15 cellular contexts compared by ENCODE assay signal in genomic region chr16:57797216-57797525, GRCh38. TPM values are rescaled to one million over a fixed set of nuclear protein-coding genes. Genes with fewer than 3 reads are reported as not detected.
A peak's percentile ranks its signal among the peaks of the same experiment; 100 is the strongest.
DNase-seq lines count a peak whose midpoint lies in the region; FAIRE-seq and TF ChIP-seq lines count a peak whose summit lies in the region.
"Had no signal": no experiment of that assay in that cellular context is flagged by ENCODE, and none has a peak within 500 bp of the region (broad histone marks: within the 10 kb centered on the region; RNA-seq: fewer than 3 reads in every experiment).

No MANE protein-coding gene starts in this region.

- 79% methylated on average over 13 of the region's 13 CpGs; no CpG with 5 or more reads in 1 of the 2 experiments for WGBS in H1 (ENCODE audit: extremely low coverage in 1 of 2, insufficient coverage in 1 of 2, insufficient read length in 1 of 2, insufficient replicate concordance in 2 of 2, low coverage in 1 of 2, low lambda C conversion rate in 2 of 2, missing lambda C conversion rate in 1 of 2), 2 experiments
- 19% methylated on average over 13 of the region's 13 CpGs for whole genome bisulfite sequencing in liver

- no peak overlapping the region for H4K8ac ChIP-seq in H1 (ENCODE audit: extremely low read depth, insufficient read depth, low read length)

- no peaks in the 10 kb centered on the region; the same call in 1 of the 2 replicates for H3K79me1 ChIP-seq in H1 (ENCODE audit: low read depth, low read length)

- no peak overlapping the region for H2BK15ac ChIP-seq in H1 (ENCODE audit: low read length)

- TF ChIP-seq CTCF in LNCaP clone FGC (IDR thresholded peaks at IDR 0.05; ENCODE audit: control insufficient read depth, extremely low read depth, insufficient read depth) (no peak), H1 (IDR thresholded peaks at IDR 0.05; ENCODE audit: control extremely low read depth in 1 of 3, insufficient read depth in 1 of 3, low read depth in 1 of 3, low read length in 3 of 3) (no peak), liver (IDR thresholded peaks at IDR 0.05; ENCODE audit: low read depth, low read length, missing input control) (no peak), BE2C (IDR thresholded peaks at IDR 0.05; ENCODE audit: low read depth, low read length) (no peak)

- peaks cover 0 to 1% of the 10 kb centered on the region in 2 experiments for H4K20me1 ChIP-seq in H1 (replicated peaks in 1 of 2; ENCODE audit: control insufficient read depth in 1 of 2, insufficient read depth in 2 of 2, low read length in 2 of 2)

- peaks cover 0 to 32% (median 24%) of the 10 kb centered on the region in 4 experiments; a peak in 6 of 7 replicates for H3K27me3 ChIP-seq in H1 (replicated peaks in 1 of 4; ENCODE audit: control insufficient read depth in 3 of 4, extremely low read depth in 1 of 4, insufficient read depth in 3 of 4, low read length in 3 of 4)
- H3K27me3 ChIP-seq in liver (ENCODE audit: control insufficient read depth in 4 of 4, insufficient read depth in 4 of 4, low read length in 3 of 4): no peaks in the 10 kb centered on the region
- H3K27me3 ChIP-seq in subcutaneous abdominal adipose tissue (ENCODE audit: control insufficient read depth in 5 of 5, insufficient read depth in 4 of 5, low read length in 5 of 5): no peaks in the 10 kb centered on the region
- no peaks in the 10 kb centered on the region for H3K27me3 ChIP-seq in BE2C

- no peak overlapping the region for H3K56ac ChIP-seq in H1 (replicated peaks; ENCODE audit: insufficient read length, low read depth, low read length)

- no peak overlapping the region; the same call in none of the 2 replicates for H3K18ac ChIP-seq in H1 (ENCODE audit: extremely low read depth, low read length)

- FAIRE-seq in H1 (lab: Jason Lieb, UNC): no peak

- no peak overlapping the region for H3K4ac ChIP-seq in H1 (replicated peaks; ENCODE audit: insufficient read length, low read depth, low read length)

- H3K9me3 ChIP-seq in H1 (ENCODE audit: insufficient read depth in 2 of 2, low read depth in 1 of 2, low read length in 1 of 2): no peaks in the 10 kb centered on the region
- H3K9me3 ChIP-seq in liver (ENCODE audit: control insufficient read depth in 4 of 4, low read length in 3 of 4): no peaks in the 10 kb centered on the region
- H3K9me3 ChIP-seq in subcutaneous abdominal adipose tissue (ENCODE audit: control insufficient read depth in 5 of 5, low read length in 5 of 5): no peaks in the 10 kb centered on the region
- H3K9me3 ChIP-seq in BE2C: no peaks in the 10 kb centered on the region

- H3K14ac ChIP-seq in H1 (ENCODE audit: insufficient read length): no peak overlapping the region

- peaks cover 0 to 40% (median 24%) of the 10 kb centered on the region in 4 experiments; a peak in 6 of 7 replicates for H3K4me1 ChIP-seq in H1 (replicated peaks in 1 of 4; ENCODE audit: control insufficient read depth in 3 of 4, insufficient read depth in 4 of 4, low read length in 3 of 4)
- peaks cover 25 to 67% (median 58%) of the 10 kb centered on the region in 4 donors for H3K4me1 ChIP-seq in liver (ENCODE audit: control insufficient read depth in 4 of 4, insufficient read depth in 4 of 4, low read length in 3 of 4)
- peaks cover 20 to 70% (median 63%) of the 10 kb centered on the region in 5 donors for H3K4me1 ChIP-seq in subcutaneous abdominal adipose tissue (ENCODE audit: control insufficient read depth in 5 of 5, insufficient read depth in 5 of 5, low read length in 5 of 5)
- H3K4me1 ChIP-seq in BE2C: 0 out of 2 replicates have a peak, but pooled peaks cover 4% of the 10 kb centered on the region

- POLR2A ChIA-PET in H1 (lab: Charles Lee; ENCODE audit: partially characterized antibody): interaction anchor here (0.8 to 1.5 kb wide), 3 partner anchors 36 to 332 kb away, joined by 3 read pairs; partner anchors contain the start of gene CFAP20

- CTCF ChIA-PET in H1 (lab: Charles Lee; ENCODE audit: partially characterized antibody): interaction anchor here (0.7 to 15.2 kb wide), 11 partner anchors 19 to 103 kb away, joined by 3 to 279 read pairs (median 5); no protein-coding TSS in a partner anchor

- no peak overlapping the region for H2BK120ac ChIP-seq in H1 (replicated peaks; ENCODE audit: low read depth, low read length)

- peaks cover 7% of the 10 kb centered on the region; the same call in 1 of the 2 replicates for H3K23me2 ChIP-seq in H1 (ENCODE audit: low read depth, low read length)

- H4K5ac ChIP-seq in H1 (ENCODE audit: insufficient read length, low read depth, low read length): no peak overlapping the region

- no peak overlapping the region for H2AFZ ChIP-seq in H1 (ENCODE audit: low read length)

- no peak for DNase-seq in LNCaP clone FGC (ENCODE audit: low read depth)
- no peak for DNase-seq in H1 (ENCODE audit: low read depth in 1 of 2, low spot score in 2 of 2)
- DNase-seq in NCI-H187 (lab: John Stamatoyannopoulos, UW): no peak
- no peak for DNase-seq in retina
- DNase-seq in BE2C: no peak
- no peak for DNase-seq in nucleus accumbens (lab: John Stamatoyannopoulos, UW)
- DNase-seq: activated naive CD8-positive, alpha-beta T cell treated with anti-CD3 and anti-CD28 coated beads for 36 hours; CD8-positive, alpha-beta T cell; GDM1; NCI-H1105; NCI-H446 treated with DMSO at 0.1 percent for 48 hours; stimulated activated CD4-positive, alpha-beta T cell treated with anti-CD3 and anti-CD28 coated beads, Interleukin-4, amount 100 ng/mL, for 24 hours had no signal

- no peak overlapping the region for H2BK12ac ChIP-seq in H1 (ENCODE audit: low read depth, low read length)

- no peak overlapping the region for H4K91ac ChIP-seq in H1 (replicated peaks; ENCODE audit: insufficient read length, low read length)

- peak overlapping the region; percentile 60; the same call in 1 of the 2 replicates for H2BK5ac ChIP-seq in H1 (ENCODE audit: low read depth, low read length)

- H3K23ac ChIP-seq in H1 (ENCODE audit: insufficient read length): no peak overlapping the region

- H3K36me3 ChIP-seq in H1 (ENCODE audit: control insufficient read depth in 2 of 4, insufficient read depth in 4 of 4, low read length in 3 of 4) (no peaks in the 10 kb centered on the region), liver (ENCODE audit: control insufficient read depth in 4 of 4, insufficient read depth in 3 of 4, low read depth in 1 of 4, low read length in 3 of 4) (peaks cover under 1 to 11% (median 8%) of the 10 kb centered on the region in 4 donors), subcutaneous abdominal adipose tissue (ENCODE audit: control insufficient read depth in 5 of 5, insufficient read depth in 5 of 5, low read length in 5 of 5) (peaks cover 0 to 25% (median 15%) of the 10 kb centered on the region in 5 donors), BE2C (no peaks in the 10 kb centered on the region)

- H3K27ac ChIP-seq in H1 (ENCODE audit: low read depth, low read length) (no peak overlapping the region), liver (ENCODE audit: low read depth in 1 of 2, low read length in 2 of 2) (peak overlapping the region; percentile 93 to 96), subcutaneous abdominal adipose tissue (ENCODE audit: low read depth, low read length) (peak overlapping the region; percentile 77)

- no peak for TF ChIP-seq EP300 in H1 (IDR thresholded peaks at IDR 0.05; ENCODE audit: borderline replicate concordance in 1 of 2, low read depth in 2 of 2, low read length in 2 of 2)

- H3K4me2 ChIP-seq in H1 (ENCODE audit: insufficient read depth in 1 of 2, low read depth in 2 of 2, low read length in 2 of 2): peak overlapping the region; percentile 70 to 91; a peak in 3 of 4 replicates

- H3K4me3 ChIP-seq in LNCaP clone FGC (ENCODE audit: low read depth, low read length): peak overlapping the region; percentile 42
- H3K4me3 ChIP-seq in H1 (ENCODE audit: extremely low read depth in 1 of 4, insufficient read depth in 2 of 4, low read depth in 3 of 4, low read length in 4 of 4): peak overlapping the region in 2 of 4 experiments; percentile 30 to 54; a peak in 3 of 8 replicates
- peak overlapping the region; percentile 27 to 59 (median 52) for H3K4me3 ChIP-seq in liver (ENCODE audit: low read depth in 1 of 3, low read length in 3 of 3)
- no peak overlapping the region for H3K4me3 ChIP-seq in subcutaneous abdominal adipose tissue (ENCODE audit: low read depth in 1 of 5, low read length in 5 of 5)
- H3K4me3 ChIP-seq in BE2C (ENCODE audit: low read depth, low read length): no peak overlapping the region

- H3K9ac ChIP-seq in H1 (replicated peaks in 1 of 4; ENCODE audit: extremely low read depth in 1 of 4, low read depth in 3 of 4, low read length in 3 of 4): no peak overlapping the region
- peak overlapping the region; percentile 21 to 53 for H3K9ac ChIP-seq in liver (ENCODE audit: low read depth in 1 of 2, low read length in 2 of 2)
- H3K9ac ChIP-seq in subcutaneous abdominal adipose tissue (ENCODE audit: low read length in 5 of 5): peak overlapping the region in 3 of 5 donors; percentile 30 to 63 (median 41)

- TF ChIP-seq RAD21 in H1 (IDR thresholded peaks at IDR 0.05 in 1 of 2, conservative IDR thresholded peaks at IDR 0.05 in 1 of 2; ENCODE audit: low read depth in 2 of 2, low read length in 2 of 2) (no peak), liver (IDR thresholded peaks at IDR 0.05) (no peak)

- TF ChIP-seq POLR2A in H1 (IDR thresholded peaks at IDR 0.05; ENCODE audit: control extremely low read depth in 1 of 2, low read depth in 2 of 2, low read length in 2 of 2): no peak

- no peak overlapping the region for H2AK5ac ChIP-seq in H1 (ENCODE audit: low read depth, low read length)

- H3K79me2 ChIP-seq in H1 (ENCODE audit: control insufficient read depth in 1 of 2, insufficient read depth in 2 of 2, low read length in 2 of 2): no peaks in the 10 kb centered on the region

- peak overlapping the region; percentile 80; the same call in 1 of the 2 replicates for H2BK20ac ChIP-seq in H1 (ENCODE audit: low read length)

TF ChIP-seq in H1, 55 proteins besides CTCF, POLR2A, EP300 and RAD21:
- TF ChIP-seq KDM4A (IDR thresholded peaks at IDR 0.05; ENCODE audit: low read depth, low read length, severe bottlenecking) (peak; percentile 9), PHF8 (conservative IDR thresholded peaks at IDR 0.05; ENCODE audit: low read depth, low read length) (no peak)

RNA-seq across cellular contexts. Expression of gene KIFC3, which starts 5.1 kb away (rescaled TPM):
- total RNA-seq in H1 (2021; fragmentation: NEBNext Ultra II Directional; extraction: Animal tissue kit (Norgen Biotek cat#: 25700)): 5.3 and 7.1 TPM in 2 replicates
- 2.1 and 3.8 TPM in 2 replicates for polyA plus RNA-seq in H1 (2011; rRNA removed)
- polyA plus RNA-seq in H1 (2011; cell fraction: cytosol; rRNA removed): 4.4 TPM
- 11.5 TPM for polyA plus RNA-seq in H1 (2011; cell fraction: nucleus; rRNA removed)
- polyA plus RNA-seq in H1 (2012, experiment 1 of 2): 2.1 to 3.7 TPM (median 2.8 TPM) in 4 replicates
- 1.6 TPM for polyA plus RNA-seq in H1 (2012, experiment 2 of 2)
- 4.3 TPM for polyA plus RNA-seq in H1 (2013, experiment 1 of 2)
- 4.4 TPM for polyA plus RNA-seq in H1 (2013, experiment 2 of 2)
- polyA minus RNA-seq in H1 (2011; rRNA and poly(A)+ RNA removed): 3.3 and 3.9 TPM in 2 replicates
- polyA minus RNA-seq in H1 (2011; cell fraction: cytosol; rRNA and poly(A)+ RNA removed): 4.9 TPM
- polyA minus RNA-seq in H1 (2011; cell fraction: nucleus; rRNA and poly(A)+ RNA removed): 7.5 TPM
- 100 to 1,000 TPM in 1 of 2 donors, 10 to 100 TPM in 1; 22.2 to 103 TPM for total RNA-seq in liver
- polyA plus RNA-seq in liver: 10 to 100 TPM; 16.5 to 32.7 TPM
- polyA plus RNA-seq in BE2C (2012; ENCODE audit: insufficient read depth, insufficient read length, low read depth): 36.8 TPM
- polyA plus RNA-seq: IgD-negative memory B cell had no signal

Comparison
In these comparisons a context has a peak if more than half of its experiments do, and no peak if none do; other contexts are left out.
1. H3K4me3 ChIP-seq: peak in LNCaP clone FGC (single experiment) and liver (3 of 3); none in subcutaneous abdominal adipose tissue (0 of 5) and BE2C (single experiment).
2. H3K9ac ChIP-seq: peak in liver (2 of 2) and subcutaneous abdominal adipose tissue (3 of 5); none in H1 (0 of 4).